ENCODE assay signal across 20 cellular contexts in the genomic region with DNA sequence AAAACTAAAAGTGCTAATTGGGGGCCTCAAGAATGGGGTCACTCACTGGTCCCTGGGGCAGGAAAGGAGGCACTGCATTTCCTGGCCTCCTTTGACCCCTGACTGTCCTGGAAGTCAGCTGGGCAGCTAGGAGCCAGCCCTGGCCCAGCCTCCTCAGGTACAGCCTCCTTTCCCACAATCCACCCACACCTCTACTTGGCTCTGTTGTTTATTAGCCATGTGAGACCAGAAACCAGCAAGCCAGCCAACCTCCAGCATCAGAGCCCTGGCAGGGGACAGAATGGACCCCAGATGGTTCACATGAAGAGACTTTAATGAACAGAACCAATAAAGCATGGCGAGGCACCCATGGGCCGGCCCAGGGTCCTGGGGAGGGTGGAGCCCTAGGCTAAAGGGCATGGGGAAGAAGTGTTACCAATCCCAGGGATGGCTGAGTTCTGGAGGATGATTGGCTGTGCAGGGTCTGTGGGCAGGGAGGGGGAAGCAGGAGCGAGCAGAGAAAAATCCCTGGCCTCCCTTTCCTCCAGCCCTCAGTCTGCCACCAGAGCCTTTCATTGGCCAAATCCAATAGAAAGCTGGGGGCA. TPM values are rescaled to one million over a fixed set of nuclear protein-coding genes. Genes with fewer than 3 reads are reported as not detected.
A peak's percentile ranks its signal among the peaks of the same experiment; 100 is the strongest.
DNase-seq lines count a peak whose midpoint lies in the region; ATAC-seq and TF ChIP-seq lines count a peak whose summit lies in the region.
"Had no signal": no experiment of that assay in that cellular context is flagged by ENCODE, and none has a peak within 500 bp of the region (broad histone marks: within the 10 kb centered on the region; RNA-seq: fewer than 3 reads in every experiment).

No MANE protein-coding gene starts in this region.

- peak overlapping the region; percentile 57 for H3K4me2 ChIP-seq in BLaER1

- no peak for TF ChIP-seq CTCF in HEK293 (tag by site-specific recombination; IDR thresholded peaks at IDR 0.05)
- TF ChIP-seq CTCF in colonic mucosa (IDR thresholded peaks at IDR 0.05) = no peak

- POLR2A ChIA-PET in HEK293 (lab: Yijun Ruan, JAX) = no interaction called here

- H3K27ac ChIP-seq in BLaER1 (peak overlapping the region; percentile 63), HEK293 (ENCODE audit: extremely low read depth, low read depth, low read length) (no peak overlapping the region), colonic mucosa (no peak overlapping the region)
- H3K27ac ChIP-seq: gastroesophageal sphincter had no signal

- ATAC-seq in HG03520 (IDR thresholded peaks at IDR 0.05; ENCODE audit: unreplicated experiment) (no peak), HG02970 (IDR thresholded peaks at IDR 0.05; ENCODE audit: low FRiP score, unreplicated experiment) (no peak)
- ATAC-seq: activated CD8-positive, alpha-beta T cell treated with anti-CD3 and anti-CD28 coated beads, Interleukin-2, amount 10 ng/mL, durations not matched to agents 7 days and 5 days; gastroesophageal sphincter; SK-N-SH treated with all-trans-retinoic acid at 6 μM for 48 hours had no signal

- intact Hi-C loops in colonic mucosa (cut with DNase I) = no loop called here

- no peak overlapping the region for H3K4me3 ChIP-seq in BLaER1
- H3K4me3 ChIP-seq in HEK293 (ENCODE audit: low read depth, low read length) = no peak overlapping the region
- no peak overlapping the region for H3K4me3 ChIP-seq in colonic mucosa
- H3K4me3 ChIP-seq: gastroesophageal sphincter had no signal

- H3K4me1 ChIP-seq in BLaER1 (peaks cover 58% of the 10 kb centered on the region), HEK293 (ENCODE audit: control insufficient read depth, insufficient read depth, low read length) (no peaks in the 10 kb centered on the region), colonic mucosa (no peaks in the 10 kb centered on the region)

- DNase-seq in colonic mucosa (peak; percentile 14), renal cortical epithelial cell (ENCODE audit: low read depth) (peak; percentile 54), ACHN (no peak), cerebellar nuclear complex (lab: John Stamatoyannopoulos, UW) (no peak)
- DNase-seq: activated CD4-positive, CD25-positive, alpha-beta regulatory T cell; activated CD8-positive, alpha-beta T cell treated with anti-CD3 and anti-CD28 coated beads, Interleukin-2, amount 10 ng/mL, durations not matched to agents 7 days and 5 days; activated T-cell treated with anti-CD3 and anti-CD28 coated beads, Interleukin-2, amount 50 U/mL, for 1 hour; NCI-H1048; NCI-H187 treated with DMSO at 0.1 percent for 48 hours; NCI-H2227 treated with DMSO at 0.1 percent for 48 hours; NCI-H748 treated with DMSO at 0.1 percent for 48 hours; RPMI8226; stimulated activated CD4-positive, alpha-beta T cell treated with anti-CD3 and anti-CD28 coated beads, Interleukin-12 subunit alpha, Interleukin-12 subunit beta, amount 100 ng/mL, for 4 hours had no signal

- CTCF ChIA-PET in HEK293 (lab: Yijun Ruan, JAX) = interaction anchor here (0.7 kb wide), 1 partner anchor 220 kb away, joined by 3 read pairs; no protein-coding TSS in a partner anchor

- in situ Hi-C loops in ACHN (cut with HindIII; ENCODE audit: low pct_ligation_motif_present, low pct_unique_long_range_greater_than_20kb, low sequenced_read_pairs) = no loop called here

- no peaks in the 10 kb centered on the region for H4K20me1 ChIP-seq in BLaER1

- H3K9me3 ChIP-seq in BLaER1 (no peaks in the 10 kb centered on the region), HEK293 (ENCODE audit: control insufficient read depth, insufficient read depth, low read depth, low read length) (no peaks in the 10 kb centered on the region), colonic mucosa (no peaks in the 10 kb centered on the region)
- H3K9me3 ChIP-seq: gastroesophageal sphincter had no signal

- no peaks in the 10 kb centered on the region for H3K36me3 ChIP-seq in BLaER1
- no peaks in the 10 kb centered on the region for H3K36me3 ChIP-seq in HEK293 (ENCODE audit: control insufficient read depth in 2 of 2, insufficient read depth in 1 of 2, low read length in 2 of 2)
- no peaks in the 10 kb centered on the region for H3K36me3 ChIP-seq in colonic mucosa

- H3K9ac ChIP-seq in BLaER1 (0 out of 2 replicates have a peak overlapping the region, but pooled peaks have one; percentile 19), colonic mucosa (ENCODE audit: low read depth in 2 of 2, low read length in 2 of 2) (no peak overlapping the region)

- H3K27me3 ChIP-seq in BLaER1 (no peaks in the 10 kb centered on the region), colonic mucosa (no peaks in the 10 kb centered on the region)
- H3K27me3 ChIP-seq: gastroesophageal sphincter had no signal

TF ChIP-seq in HEK293, 187 proteins besides CTCF, POLR2A, EP300 and RAD21:
- TF ChIP-seq ZNF138 (tag by site-specific recombination; IDR thresholded peaks at IDR 0.05; ENCODE audit: borderline replicate concordance) (no peak), ZFHX2 (tag by site-specific recombination; conservative IDR thresholded peaks at IDR 0.05) (peak; percentile 18; the same call in 1 of the 2 replicates)

RNA-seq across cellular contexts. Expression of a gene that starts 55.3 kb away (rescaled TPM):
- total RNA-seq in colonic mucosa (10 to 100 TPM in 1 of 2 donors, 1 to 10 TPM in 1; 2.7 to 15.1 TPM), renal cortical epithelial cell (0.17 and 1.7 TPM in 2 replicates)
- total RNA-seq: activated CD8-positive, alpha-beta T cell treated with anti-CD3 and anti-CD28 coated beads, Interleukin-2, amount 10 ng/mL, durations not matched to agents 7 days and 5 days; CD4-positive, alpha-beta T cell had no signal

Comparison
In these comparisons a context has a peak if more than half of its experiments do, and no peak if none do; other contexts are left out.
1. DNase-seq: peak in colonic mucosa (single experiment) and renal cortical epithelial cell (single experiment); none in ACHN (single experiment) and cerebellar nuclear complex (0 of 2).